Comparison of ENCODE assay signal across 8 cellular contexts in the genomic region with DNA sequence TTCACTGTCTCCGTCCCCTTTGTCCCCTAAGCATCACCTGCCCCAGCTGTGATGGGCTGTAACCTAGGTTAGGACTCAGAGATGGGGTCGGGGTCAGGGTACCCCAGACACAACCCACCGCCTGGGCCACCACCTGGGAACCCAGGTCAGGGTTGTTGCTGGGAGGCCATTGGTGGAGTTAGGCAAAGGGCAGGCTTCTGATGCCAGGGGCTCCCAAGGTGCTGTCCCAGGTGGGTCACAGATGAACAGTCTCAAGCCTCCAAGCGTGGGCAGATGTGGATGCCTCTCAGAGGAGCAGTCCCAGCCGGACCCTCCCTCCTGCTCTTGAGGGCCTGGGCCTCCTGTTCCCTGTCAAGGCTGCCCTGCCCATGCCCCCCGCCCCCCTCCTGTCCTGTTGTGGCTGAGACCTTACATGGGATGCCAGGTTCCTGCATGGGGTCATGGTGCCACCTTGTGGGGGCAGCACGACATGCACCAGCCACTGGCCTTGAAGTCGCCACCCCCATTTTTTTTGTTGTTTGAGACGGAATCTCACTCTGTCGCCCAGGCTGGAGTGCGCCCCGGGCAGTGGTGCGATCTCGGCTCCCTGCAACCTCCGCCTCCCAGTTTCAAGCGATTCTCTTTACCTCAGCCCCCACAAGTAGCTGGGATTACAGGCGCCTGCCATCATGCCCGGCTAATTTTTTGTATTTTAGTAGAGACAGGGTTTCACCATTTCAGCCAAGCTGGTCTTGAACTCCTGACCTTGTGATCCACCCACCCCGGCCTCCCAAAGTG. TPM values are rescaled to one million over a fixed set of nuclear protein-coding genes. Genes with fewer than 3 reads are reported as not detected.
A peak's percentile ranks its signal among the peaks of the same experiment; 100 is the strongest.
DNase-seq lines count a peak whose midpoint lies in the region; ATAC-seq and TF ChIP-seq lines count a peak whose summit lies in the region.

No MANE protein-coding gene starts in this region.

- TF ChIP-seq EP300 in SK-N-SH (IDR thresholded peaks at IDR 0.05; ENCODE audit: borderline replicate concordance in 1 of 2, low read depth in 1 of 2, low read length in 1 of 2) (no peak), sigmoid colon (IDR thresholded peaks at IDR 0.05) (no peak)

- H2BK5ac ChIP-seq in H9 (ENCODE audit: insufficient read length, low read length) = no peak overlapping the region

- H3K4me2 ChIP-seq in H9 (ENCODE audit: insufficient read depth, insufficient read length, low read length) (no peak overlapping the region), SK-N-SH (no peak overlapping the region)

- no peak overlapping the region for H4K91ac ChIP-seq in H9 (ENCODE audit: insufficient read length, low read depth, low read length)

- H4K8ac ChIP-seq in H9 (replicated peaks; ENCODE audit: insufficient read length, low read depth, low read length) = no peak overlapping the region

- no peaks in the 10 kb centered on the region for H3K4me1 ChIP-seq in H9 (ENCODE audit: insufficient read depth, low read length)
- H3K4me1 ChIP-seq in SK-N-SH (ENCODE audit: control insufficient read depth in 1 of 2, insufficient read depth in 2 of 2, low read depth in 1 of 2, low read length in 1 of 2) = peaks cover 5 to 9% of the 10 kb centered on the region in 2 experiments; a peak in 2 of 4 replicates
- no peaks in the 10 kb centered on the region for H3K4me1 ChIP-seq in heart left ventricle
- H3K4me1 ChIP-seq in sigmoid colon = no peaks in the 10 kb centered on the region

- POLR2A ChIA-PET in SK-N-SH (lab: Yijun Ruan, JAX) = no interaction called here

- no peak overlapping the region for H2AK5ac ChIP-seq in H9 (ENCODE audit: insufficient read length, low read length)

- H3K4me1 Mint-ChIP-seq in H9 = peaks cover 11 to 15% of the 10 kb centered on the region in 2 experiments

- H3K36me3 ChIP-seq in SK-N-SH (replicated peaks in 1 of 2; ENCODE audit: control insufficient read depth in 1 of 2, insufficient read depth in 2 of 2, low read length in 1 of 2) (peaks cover 18 to 42% of the 10 kb centered on the region in 2 experiments), heart left ventricle (peaks cover 0 to 93% (median 73%) of the 10 kb centered on the region in 9 donors), sigmoid colon (peaks cover 16 to 80% (median 31%) of the 10 kb centered on the region in 4 donors)

- H3K18ac ChIP-seq in H9 (ENCODE audit: insufficient read length, low read depth, low read length) = no peak overlapping the region

- H3K4me3 Mint-ChIP-seq in H9 = no peak overlapping the region; a peak in 1 of 5 replicates

- peaks cover 24 to 70% (median 56%) of the 10 kb centered on the region in 3 experiments; a peak in 6 of 7 replicates for H3K36me3 Mint-ChIP-seq in H9 (ENCODE audit: insufficient read depth in 1 of 3, low read depth in 3 of 3)
- H3K36me3 Mint-ChIP-seq in activated naive CD4-positive, alpha-beta T cell treated with anti-CD3 and anti-CD28 coated beads, Interleukin-2, amount 50 U/mL, for 72 hours = no peaks in the 10 kb centered on the region

- peak; percentile 67 for TF ChIP-seq RAD21 in SK-N-SH (IDR thresholded peaks at IDR 0.05; ENCODE audit: low read length)

- H3K27me3 Mint-ChIP-seq in H9 (ENCODE audit: low read depth) = no peaks in the 10 kb centered on the region

- no peaks in the 10 kb centered on the region for H3K9me3 ChIP-seq in H9 (ENCODE audit: control insufficient read depth, low read depth, low read length)
- H3K9me3 ChIP-seq in SK-N-SH = no peaks in the 10 kb centered on the region
- H3K9me3 ChIP-seq in heart left ventricle = no peaks in the 10 kb centered on the region
- H3K9me3 ChIP-seq in sigmoid colon = no peaks in the 10 kb centered on the region

- H3K9me3 Mint-ChIP-seq in H9 = no peaks in the 10 kb centered on the region
- H3K9me3 Mint-ChIP-seq in activated naive CD4-positive, alpha-beta T cell treated with anti-CD3 and anti-CD28 coated beads, Interleukin-2, amount 50 U/mL, for 72 hours = no peaks in the 10 kb centered on the region

- ATAC-seq in activated naive CD4-positive, alpha-beta T cell treated with anti-CD3 and anti-CD28 coated beads, Interleukin-2, amount 50 U/mL, for 72 hours = peak; percentile 54 to 57
- ATAC-seq in heart left ventricle (peak in 3 of 4 donors; percentile 57 to 74 (median 69)), HG02763 (IDR thresholded peaks at IDR 0.05; ENCODE audit: unreplicated experiment) (no peak)

- H3K79me2 ChIP-seq in H9 (ENCODE audit: insufficient read depth, low read length) (no peaks in the 10 kb centered on the region), SK-N-SH (ENCODE audit: insufficient read depth) (peaks cover 5% of the 10 kb centered on the region)

- no peak overlapping the region for H3K4ac ChIP-seq in H9 (ENCODE audit: low read depth, low read length)

- TF ChIP-seq CTCF in H9 (conservative IDR thresholded peaks at IDR 0.05) (peak; percentile 76), SK-N-SH (IDR thresholded peaks at IDR 0.05) (peak; percentile 65), heart left ventricle (IDR thresholded peaks at IDR 0.05) (peak; percentile 41 to 60 (median 48)), sigmoid colon (IDR thresholded peaks at IDR 0.05) (peak in 3 of 4 experiments; percentile 22 to 49 (median 48))

- no peak overlapping the region for H3K14ac ChIP-seq in H9 (ENCODE audit: insufficient read depth, low read length)

- no CpG with 5 or more reads among the region's 19 CpGs for WGBS in H9 (ENCODE audit: extremely low coverage, insufficient read length, low lambda C conversion rate)
- WGBS in SK-N-SH (ENCODE audit: low lambda C conversion rate) = 83% methylated on average over 17 of the region's 19 CpGs
- WGBS in heart left ventricle, 4 donors = 72 to 81% (median 74%) methylated on average over 15 to 19 of the region's 19 CpGs
- WGBS in sigmoid colon, 2 donors = 69 to 76% methylated on average over 19 of the region's 19 CpGs

- H3K23ac ChIP-seq in H9 (ENCODE audit: insufficient read length, low read depth, low read length) = no peak overlapping the region

- H3K27ac Mint-ChIP-seq in H9 = peak overlapping the region; percentile 44 to 95 (median 72); a peak in 4 of 7 replicates
- H3K27ac Mint-ChIP-seq in activated naive CD4-positive, alpha-beta T cell treated with anti-CD3 and anti-CD28 coated beads, Interleukin-2, amount 50 U/mL, for 72 hours = peak overlapping the region in 1 of 2 donors; percentile 19

- no peaks in the 10 kb centered on the region for H3K9me2 ChIP-seq in SK-N-SH

- H3T11ph ChIP-seq in H9 (ENCODE audit: low read length) = no peak overlapping the region

- no peak overlapping the region for H3K56ac ChIP-seq in H9 (ENCODE audit: insufficient read length, low read depth, low read length)

- H3K27ac ChIP-seq in H9 (ENCODE audit: insufficient read length, low read depth, low read length) (no peak overlapping the region), SK-N-SH (ENCODE audit: low read depth in 2 of 2, low read length in 1 of 2) (no peak overlapping the region), heart left ventricle (no peak overlapping the region), sigmoid colon (no peak overlapping the region)

- H3K23me2 ChIP-seq in H9 (ENCODE audit: insufficient read length, low read depth, low read length, poor library complexity, severe bottlenecking) = no peaks in the 10 kb centered on the region

- no peak overlapping the region for H4K5ac ChIP-seq in H9 (ENCODE audit: insufficient read length, low read depth, low read length)

- no peak overlapping the region for H2BK20ac ChIP-seq in H9 (ENCODE audit: low read depth, low read length, poor library complexity, severe bottlenecking)

- no peaks in the 10 kb centered on the region for H3K79me1 ChIP-seq in H9 (ENCODE audit: insufficient read depth, low read depth, low read length, poor library complexity, severe bottlenecking)

- H4K20me1 ChIP-seq in H9 (ENCODE audit: control insufficient read depth, insufficient read depth, insufficient read length) (no peaks in the 10 kb centered on the region), SK-N-SH (ENCODE audit: insufficient read depth) (peaks cover 9% of the 10 kb centered on the region)

- DNase-seq in AML-193 (lab: John Stamatoyannopoulos, UW) = peak; percentile 41 to 43
- peak; percentile 86 for DNase-seq in H9
- DNase-seq in SK-N-SH = peak; percentile 92
- peak in 1 of 2 donors; percentile 56 for DNase-seq in activated naive CD4-positive, alpha-beta T cell treated with anti-CD3 and anti-CD28 coated beads, Interleukin-2, amount 50 U/mL, for 72 hours (ENCODE audit: low spot score in 2 of 2)
- peak in 2 of 5 donors; percentile 62 to 69 for DNase-seq in heart left ventricle
- DNase-seq in sigmoid colon = peak; percentile 75
- no peak for DNase-seq in foreskin melanocyte

- TF ChIP-seq POLR2A in heart left ventricle (IDR thresholded peaks at IDR 0.05) = no peak
- TF ChIP-seq POLR2A in sigmoid colon (IDR thresholded peaks at IDR 0.05) = no peak

- H3K27me3 ChIP-seq in H9 (ENCODE audit: insufficient read depth, low read length) (no peaks in the 10 kb centered on the region), SK-N-SH (ENCODE audit: insufficient read depth) (no peaks in the 10 kb centered on the region), heart left ventricle (no peaks in the 10 kb centered on the region), sigmoid colon (no peaks in the 10 kb centered on the region)

- H3F3A ChIP-seq in SK-N-SH (replicated peaks; ENCODE audit: insufficient read depth) = peaks cover 26% of the 10 kb centered on the region

- CTCF ChIA-PET in SK-N-SH (lab: Yijun Ruan, JAX) = interaction anchor here (0.7 to 6.3 kb wide), 15 partner anchors 9 to 410 kb away, joined by 3 to 31 read pairs (median 4); a partner anchor contains a TSS

- no peak overlapping the region for H2BK12ac ChIP-seq in H9 (ENCODE audit: insufficient read length, low read depth, low read length)

- H3K4me3 ChIP-seq in SK-N-SH (ENCODE audit: low read depth in 2 of 2, low read length in 1 of 2) = no peak overlapping the region
- H3K4me3 ChIP-seq in heart left ventricle = no peak overlapping the region
- no peak overlapping the region for H3K4me3 ChIP-seq in sigmoid colon

- H2BK120ac ChIP-seq in H9 (ENCODE audit: low read depth, low read length, poor library complexity, severe bottlenecking) = no peak overlapping the region

- H2AFZ ChIP-seq in H9 (ENCODE audit: low read length) (no peak overlapping the region), SK-N-SH (ENCODE audit: low read depth) (no peak overlapping the region)

- H3K9ac ChIP-seq in H9 (ENCODE audit: extremely low read depth, insufficient read length, low read length) = no peak overlapping the region
- H3K9ac ChIP-seq in SK-N-SH = no peak overlapping the region

- intact Hi-C loops in heart left ventricle (cut with DNase I) (no loop called here), sigmoid colon (cut with DNase I) (no loop called here)

- no peak overlapping the region for H2BK15ac ChIP-seq in H9 (ENCODE audit: low read depth, low read length)

RNA-seq across cellular contexts. Expression of a gene that starts 12.1 kb away (rescaled TPM):
- 51.5 and 60.0 TPM in 2 replicates for total RNA-seq in H9 (2021)
- polyA plus RNA-seq in SK-N-SH (2012; rRNA removed) = 72.9 and 86.2 TPM in 2 replicates
- 27.6 and 32.1 TPM in 2 replicates for polyA plus RNA-seq in SK-N-SH (2012; cell fraction: cytosol; rRNA removed)
- polyA plus RNA-seq in SK-N-SH (2012; cell fraction: nucleus; rRNA removed) = 562 and 877 TPM in 2 replicates
- 10 to 100 TPM; 33.1 to 60.5 TPM for total RNA-seq in activated naive CD4-positive, alpha-beta T cell treated with anti-CD3 and anti-CD28 coated beads, Interleukin-2, amount 50 U/mL, for 72 hours
- total RNA-seq in heart left ventricle = 10 to 100 TPM; 13.4 to 30.8 (median 21.5) TPM
- 10 to 100 TPM; 20.4 to 20.5 TPM for polyA plus RNA-seq in heart left ventricle
- 10 to 100 TPM in 3 of 4 donors, 1 to 10 TPM in 1; 6.7 to 26.3 (median 14.9) TPM for total RNA-seq in sigmoid colon
- 10 to 100 TPM in 2 of 3 donors, 1 to 10 TPM in 1; 7.8 to 55.9 (median 40.0) TPM for polyA plus RNA-seq in sigmoid colon

RNA-seq across cellular contexts. Expression of a gene that starts 17.9 kb away (rescaled TPM):
- total RNA-seq in H9 (2021) (268 and 300 TPM in 2 replicates), heart left ventricle (100 to 1,000 TPM in 5 of 9 donors, 10 to 100 TPM in 4; 80.5 to 145 (median 105) TPM), sigmoid colon (100 to 1,000 TPM in 2 of 4 donors, 10 to 100 TPM in 2; 94.6 to 133 (median 108) TPM)
- polyA plus RNA-seq in SK-N-SH (2012; rRNA removed) (78.4 and 103 TPM in 2 replicates), heart left ventricle (100 to 1,000 TPM in 1 of 2 donors, 10 to 100 TPM in 1; 66.9 to 123 TPM), sigmoid colon (100 to 1,000 TPM; 142 to 177 (median 170) TPM)
- 84.3 and 95.6 TPM in 2 replicates for polyA plus RNA-seq in SK-N-SH (2012; cell fraction: cytosol; rRNA removed)
- polyA plus RNA-seq in SK-N-SH (2012; cell fraction: nucleus; rRNA removed) = 75.1 and 87.3 TPM in 2 replicates
- 100 to 1,000 TPM; 226 to 328 TPM for total RNA-seq in activated naive CD4-positive, alpha-beta T cell treated with anti-CD3 and anti-CD28 coated beads, Interleukin-2, amount 50 U/mL, for 72 hours

RNA-seq across cellular contexts. Expression of a gene that starts 24.7 kb away (rescaled TPM):
- total RNA-seq in H9 (2021) (0.81 and 0.86 TPM in 2 replicates), heart left ventricle (1 to 10 TPM in 1 of 9 donors, under 1 TPM in 6, not detected in 2; 0.25 to 1.1 (median 0.37) TPM), sigmoid colon (1 to 10 TPM; 1.8 to 3.6 (median 2.6) TPM)
- polyA plus RNA-seq in SK-N-SH (2012; rRNA removed) (2.9 and 3.6 TPM in 2 replicates), heart left ventricle (under 1 TPM; 0.46 to 0.50 TPM), sigmoid colon (1 to 10 TPM in 1 of 3 donors, not detected in 2; 2.0 TPM)
- polyA plus RNA-seq in SK-N-SH (2012; cell fraction: cytosol; rRNA removed) = 2.0 and 3.0 TPM in 2 replicates
- polyA plus RNA-seq in SK-N-SH (2012; cell fraction: nucleus; rRNA removed) = 3.6 and 5.8 TPM in 2 replicates
- 1 to 10 TPM in 1 of 2 donors, not detected in 1; 1.1 TPM for total RNA-seq in activated naive CD4-positive, alpha-beta T cell treated with anti-CD3 and anti-CD28 coated beads, Interleukin-2, amount 50 U/mL, for 72 hours

RNA-seq across cellular contexts. Expression of a gene that starts 32.9 kb away (rescaled TPM):
- total RNA-seq in H9 (2021) (51.9 and 54.6 TPM in 2 replicates), heart left ventricle (10 to 100 TPM in 1 of 9 donors, 1 to 10 TPM in 8; 2.1 to 12.8 (median 4.4) TPM), sigmoid colon (1 to 10 TPM; 3.8 to 7.2 (median 5.4) TPM)
- polyA plus RNA-seq in SK-N-SH (2012; rRNA removed) (40.2 and 50.9 TPM in 2 replicates), heart left ventricle (10 to 100 TPM in 1 of 2 donors, 1 to 10 TPM in 1; 2.6 to 12.7 TPM), sigmoid colon (10 to 100 TPM in 1 of 3 donors, 1 to 10 TPM in 2; 7.8 to 26.4 (median 9.7) TPM)
- polyA plus RNA-seq in SK-N-SH (2012; cell fraction: cytosol; rRNA removed) = 20.4 and 33.0 TPM in 2 replicates
- polyA plus RNA-seq in SK-N-SH (2012; cell fraction: nucleus; rRNA removed) = 136 and 178 TPM in 2 replicates
- total RNA-seq in activated naive CD4-positive, alpha-beta T cell treated with anti-CD3 and anti-CD28 coated beads, Interleukin-2, amount 50 U/mL, for 72 hours = 10 to 100 TPM; 22.6 to 34.6 TPM

RNA-seq across cellular contexts. Expression of a gene that starts 39.8 kb away (rescaled TPM):
- total RNA-seq in H9 (2021) (25.3 and 26.6 TPM in 2 replicates), heart left ventricle (10 to 100 TPM in 1 of 9 donors, 1 to 10 TPM in 8; 4.9 to 11.2 (median 6.6) TPM), sigmoid colon (10 to 100 TPM in 2 of 4 donors, 1 to 10 TPM in 2; 6.7 to 26.6 (median 11.4) TPM)
- polyA plus RNA-seq in SK-N-SH (2012; rRNA removed) (25.5 and 27.4 TPM in 2 replicates), heart left ventricle (10 to 100 TPM in 1 of 2 donors, 1 to 10 TPM in 1; 5.5 to 11.8 TPM), sigmoid colon (10 to 100 TPM in 1 of 3 donors, 1 to 10 TPM in 2; 4.9 to 28.8 (median 6.0) TPM)
- polyA plus RNA-seq in SK-N-SH (2012; cell fraction: cytosol; rRNA removed) = 4.7 and 7.9 TPM in 2 replicates
- polyA plus RNA-seq in SK-N-SH (2012; cell fraction: nucleus; rRNA removed) = 191 and 281 TPM in 2 replicates
- total RNA-seq in activated naive CD4-positive, alpha-beta T cell treated with anti-CD3 and anti-CD28 coated beads, Interleukin-2, amount 50 U/mL, for 72 hours = 10 to 100 TPM; 32.8 to 59.2 TPM
